1 cellular context compared by ENCODE assay signal in the genomic region with DNA sequence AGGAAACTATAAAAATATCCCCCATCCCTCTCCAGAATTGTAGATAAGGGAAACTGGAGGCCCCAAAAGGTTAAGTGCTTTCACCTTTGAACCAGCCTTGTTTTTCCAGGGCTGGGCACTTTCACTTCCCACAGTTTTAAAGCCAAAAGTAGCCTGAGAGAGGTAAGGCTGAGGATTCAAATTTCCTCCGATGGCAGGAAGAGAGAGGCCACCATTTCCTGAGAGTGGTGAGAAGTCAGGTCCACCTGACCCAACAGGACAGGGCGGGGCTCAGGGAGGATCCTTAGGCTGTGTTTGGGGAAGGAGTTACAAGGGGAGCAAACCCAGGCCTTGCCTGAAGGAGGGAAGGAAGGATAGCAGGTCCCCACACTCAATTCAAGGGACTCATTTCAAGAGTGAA.
TF ChIP-seq lines count a peak whose summit lies in the region.

No MANE protein-coding gene starts in this region.

TF ChIP-seq in IMR-90, 13 proteins besides CTCF, POLR2A, EP300 and RAD21:
- TF ChIP-seq, protein P1, sequence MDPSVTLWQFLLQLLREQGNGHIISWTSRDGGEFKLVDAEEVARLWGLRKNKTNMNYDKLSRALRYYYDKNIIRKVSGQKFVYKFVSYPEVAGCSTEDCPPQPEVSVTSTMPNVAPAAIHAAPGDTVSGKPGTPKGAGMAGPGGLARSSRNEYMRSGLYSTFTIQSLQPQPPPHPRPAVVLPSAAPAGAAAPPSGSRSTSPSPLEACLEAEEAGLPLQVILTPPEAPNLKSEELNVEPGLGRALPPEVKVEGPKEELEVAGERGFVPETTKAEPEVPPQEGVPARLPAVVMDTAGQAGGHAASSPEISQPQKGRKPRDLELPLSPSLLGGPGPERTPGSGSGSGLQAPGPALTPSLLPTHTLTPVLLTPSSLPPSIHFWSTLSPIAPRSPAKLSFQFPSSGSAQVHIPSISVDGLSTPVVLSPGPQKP (IDR thresholded peaks at IDR 0.05; ENCODE audit: borderline replicate concordance, low read depth, low read length) = no peak
- TF ChIP-seq BHLHE40 (IDR thresholded peaks at IDR 0.05; ENCODE audit: low read depth, low read length) (no peak), MAFK (IDR thresholded peaks at IDR 0.05; ENCODE audit: low read depth, low read length) (no peak), USF2 (IDR thresholded peaks at IDR 0.05; ENCODE audit: low read depth, low read length) (no peak), NFE2L2 (IDR thresholded peaks at IDR 0.05; ENCODE audit: low read depth, low read length) (no peak), CEBPB (IDR thresholded peaks at IDR 0.05; ENCODE audit: low read depth, low read length) (no peak), SMC3 (IDR thresholded peaks at IDR 0.05; ENCODE audit: low read depth, low read length) (no peak), RFX5 (IDR thresholded peaks at IDR 0.05; ENCODE audit: low read depth, low read length) (no peak), FOS (IDR thresholded peaks at IDR 0.05; ENCODE audit: low read depth, low read length) (no peak)
